8 cellular contexts compared by ENCODE assay signal in genomic region chr2:216635171-216635570, GRCh38. TPM values are rescaled to one million over a fixed set of nuclear protein-coding genes. Genes with fewer than 3 reads are reported as not detected.
DNase-seq lines count a peak whose midpoint lies in the region; ATAC-seq and TF ChIP-seq lines count a peak whose summit lies in the region.

No MANE protein-coding gene starts in this region.

- H3K9me3 Mint-ChIP-seq in GM23338 = peaks cover 6% of the 10 kb centered on the region; the same call in 1 of the 3 replicates

- H3K4me1 ChIP-seq in GM23338 (ENCODE audit: insufficient read depth) (peaks cover 30% of the 10 kb centered on the region), SJCRH30 (peaks cover 8% of the 10 kb centered on the region), gastrocnemius medialis (peaks cover 4 to 14% of the 10 kb centered on the region in 2 donors)

- H3K4me2 ChIP-seq in GM23338 = peak overlapping the region; percentile 100

- H3K36me3 Mint-ChIP-seq in GM23338 (ENCODE audit: low read depth) = peaks cover 21% of the 10 kb centered on the region

- no peak for DNase-seq in GM23338 (ENCODE audit: low spot score)
- peak in 1 of 2 experiments; percentile 37 for DNase-seq in SJCRH30
- DNase-seq in fibroblast of villous mesenchyme (ENCODE audit: low read depth) = peak; percentile 30
- DNase-seq in gastrocnemius medialis = no peak
- DNase-seq in SHP77 treated with DMSO at 0.1 percent for 48 hours (lab: John Stamatoyannopoulos, UW) = no peak
- DNase-seq in NCI-H345 treated with DMSO at 0.1 percent for 48 hours (lab: John Stamatoyannopoulos, UW; ENCODE audit: unreplicated experiment) = no peak
- no peak for DNase-seq in globus pallidus (ENCODE audit: low spot score)

- peak overlapping the region; percentile 98 for H3K4me3 Mint-ChIP-seq in GM23338

- peaks cover 37% of the 10 kb centered on the region for H3K27me3 Mint-ChIP-seq in GM23338 (ENCODE audit: insufficient read depth, low read depth, poor library complexity)

- intact Hi-C loops in gastrocnemius medialis (cut with DNase I; ENCODE audit: low total_unique reads) = no loop called here

- no peaks in the 10 kb centered on the region for H3K9me3 ChIP-seq in SJCRH30 (replicated peaks)
- H3K9me3 ChIP-seq in gastrocnemius medialis = no peaks in the 10 kb centered on the region

- in situ Hi-C loops in gastrocnemius medialis (cut with MboI; ENCODE audit: low sequenced_read_pairs in 4 of 4) = no loop called here

- TF ChIP-seq CTCF in GM23338 (conservative IDR thresholded peaks at IDR 0.05; ENCODE audit: low read depth in 2 of 2) (no peak), fibroblast of villous mesenchyme (IDR thresholded peaks at IDR 0.05; ENCODE audit: insufficient read depth, low read depth, low read length) (no peak), gastrocnemius medialis (IDR thresholded peaks at IDR 0.05 in 4 of 5, conservative IDR thresholded peaks at IDR 0.05 in 1 of 5) (no peak)

- H3K9me2 ChIP-seq in GM23338 (ENCODE audit: insufficient read depth) = peaks cover 5% of the 10 kb centered on the region; the same call in 1 of the 2 replicates

- H3F3A ChIP-seq in GM23338 (replicated peaks; ENCODE audit: low read depth) = no peaks in the 10 kb centered on the region; the same call in 1 of the 2 replicates

- peaks cover 26% of the 10 kb centered on the region for H3K27me3 ChIP-seq in GM23338 (ENCODE audit: insufficient read depth)
- H3K27me3 ChIP-seq in SJCRH30 = no peaks in the 10 kb centered on the region
- H3K27me3 ChIP-seq in gastrocnemius medialis = peaks cover 37 to 41% (median 38%) of the 10 kb centered on the region in 3 donors

- H3K4me3 ChIP-seq in GM23338 (peak overlapping the region; percentile 99), SJCRH30 (peak overlapping the region; percentile 79), fibroblast of villous mesenchyme (ENCODE audit: low read depth, low read length) (peak overlapping the region; percentile 70), gastrocnemius medialis (peak overlapping the region; percentile 56 to 59 (median 58))

- peaks cover 53% of the 10 kb centered on the region for H3K4me1 Mint-ChIP-seq in GM23338

- H3K36me3 ChIP-seq in GM23338 (ENCODE audit: insufficient read depth) (0 out of 2 replicates have a peak, but pooled peaks cover 6% of the 10 kb centered on the region), SJCRH30 (no peaks in the 10 kb centered on the region), gastrocnemius medialis (no peaks in the 10 kb centered on the region)

- H2AFZ ChIP-seq in GM23338 = no peak overlapping the region

- peaks cover 51% of the 10 kb centered on the region for H3K79me2 ChIP-seq in GM23338 (replicated peaks; ENCODE audit: insufficient read depth)

- no peak for TF ChIP-seq POLR2A in gastrocnemius medialis (IDR thresholded peaks at IDR 0.05)

- H3K27ac Mint-ChIP-seq in GM23338 = peak overlapping the region; percentile 61; the same call in 1 of the 2 replicates

- peak overlapping the region; percentile 87; the same call in 1 of the 2 replicates for H3K27ac ChIP-seq in GM23338 (ENCODE audit: low read depth)
- peak overlapping the region; percentile 43 for H3K27ac ChIP-seq in SJCRH30
- peak overlapping the region in 3 of 4 donors; percentile 19 to 55 (median 27) for H3K27ac ChIP-seq in gastrocnemius medialis

- no peak for ATAC-seq in GM23338
- ATAC-seq in gastrocnemius medialis = no peak
- no peak for ATAC-seq in GM18498 (IDR thresholded peaks at IDR 0.05; ENCODE audit: unreplicated experiment)

- no peaks in the 10 kb centered on the region for H4K20me1 ChIP-seq in GM23338 (replicated peaks; ENCODE audit: insufficient read depth)

TF ChIP-seq in GM23338, 12 proteins besides CTCF, POLR2A, EP300 and RAD21:
- TF ChIP-seq POLR2AphosphoS5 (IDR thresholded peaks at IDR 0.05; ENCODE audit: low read depth) (no peak), NANOG (IDR thresholded peaks at IDR 0.05; ENCODE audit: borderline replicate concordance) (no peak), EZH2 (IDR thresholded peaks at IDR 0.05; ENCODE audit: low read depth, unreplicated experiment) (no peak), ZNF114 (CRISPR knock-in tag; IDR thresholded peaks at IDR 0.05) (no peak), ZNF462 (CRISPR knock-in tag; IDR thresholded peaks at IDR 0.05) (no peak), ETS1 (IDR thresholded peaks at IDR 0.05) (no peak), JUNB (IDR thresholded peaks at IDR 0.05; ENCODE audit: unreplicated experiment) (no peak), ZNF331 (CRISPR knock-in tag; IDR thresholded peaks at IDR 0.05; ENCODE audit: low read depth) (no peak), EZH2phosphoT487 (IDR thresholded peaks at IDR 0.05; ENCODE audit: unreplicated experiment) (no peak)

RNA-seq across cellular contexts. Expression of gene IGFBP2, which starts 2.0 kb away (rescaled TPM):
- 309 and 364 TPM in 2 replicates for total RNA-seq in GM23338 (2014; rRNA removed; shearing (Covaris generic))
- polyA plus RNA-seq in GM23338 (2016; fragmentation: Nextera tagmentation; extraction: Ambion mirVana) = 177 and 235 TPM in 2 replicates
- total RNA-seq in SJCRH30 (2014; rRNA removed; shearing (Covaris generic)) = 175 and 188 TPM in 2 replicates
- total RNA-seq in fibroblast of villous mesenchyme (15.5 and 18.4 TPM in 2 replicates), gastrocnemius medialis (10 to 100 TPM; 14.3 to 44.4 (median 23.6) TPM)

Comparison
In these comparisons a context has a peak if more than half of its experiments do, and no peak if none do; other contexts are left out.
1. H3K27ac ChIP-seq: peak in every context shown above with its lines; median percentile 87 in GM23338; 43 in SJCRH30; 27 in gastrocnemius medialis.